16 cellular contexts compared by ENCODE assay signal in the genomic region with DNA sequence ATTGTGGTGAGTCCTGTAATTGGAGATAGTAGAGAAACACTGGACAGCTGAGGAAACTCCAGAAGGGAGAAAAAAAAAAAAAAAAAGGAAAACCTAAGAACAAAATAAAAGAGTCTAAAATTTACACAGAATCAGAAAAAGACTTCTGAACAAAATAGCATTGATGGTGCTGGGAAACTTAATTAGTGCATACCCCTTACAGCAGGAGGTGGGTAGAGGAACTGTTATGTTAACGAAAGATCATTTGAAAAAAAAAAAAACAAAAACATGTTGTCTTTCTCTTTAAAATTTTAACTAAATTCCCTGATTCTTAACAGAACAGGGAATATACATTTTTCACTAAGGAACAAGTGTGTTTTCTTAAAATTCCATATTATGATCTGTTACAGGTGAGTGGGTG. TPM values are rescaled to one million over a fixed set of nuclear protein-coding genes. Genes with fewer than 3 reads are reported as not detected.
DNase-seq lines count a peak whose midpoint lies in the region; ATAC-seq and TF ChIP-seq lines count a peak whose summit lies in the region.
"Had no signal": no experiment of that assay in that cellular context is flagged by ENCODE, and none has a peak within 500 bp of the region (broad histone marks: within the 10 kb centered on the region; RNA-seq: fewer than 3 reads in every experiment).

No MANE protein-coding gene starts in this region.

- H3K4me2 ChIP-seq in neural progenitor cell: peak overlapping the region; percentile 19

- TF ChIP-seq CTCF in WTC11 (IDR thresholded peaks at IDR 0.05) (no peak), neural progenitor cell (IDR thresholded peaks at IDR 0.05) (no peak), BE2C (IDR thresholded peaks at IDR 0.05; ENCODE audit: low read depth, low read length) (no peak)

- H3K27me3 ChIP-seq in HUES48 (ENCODE audit: control insufficient read depth, insufficient read depth, low read length) (no peaks in the 10 kb centered on the region), iPS-18a (ENCODE audit: control insufficient read depth, insufficient read depth, low read length) (no peaks in the 10 kb centered on the region), neural progenitor cell (no peaks in the 10 kb centered on the region), BE2C (no peaks in the 10 kb centered on the region; the same call in 1 of the 2 replicates)

- H3K9ac ChIP-seq in HUES48 (ENCODE audit: low read depth, low read length) (no peak overlapping the region), iPS-18a (ENCODE audit: low read length) (no peak overlapping the region), neural progenitor cell (no peak overlapping the region)
- H3K9ac ChIP-seq: GM23248 had no signal

- no peaks in the 10 kb centered on the region for H3K9me3 Mint-ChIP-seq in WTC11
- H3K9me3 Mint-ChIP-seq in neural progenitor cell: no peaks in the 10 kb centered on the region

- H2AFZ ChIP-seq in neural progenitor cell (replicated peaks): no peak overlapping the region
- H2AFZ ChIP-seq: GM23248 had no signal

- POLR2A ChIA-PET in WTC11 (lab: Charles Lee): no interaction called here

- no peaks in the 10 kb centered on the region for H3K79me2 ChIP-seq in neural progenitor cell (ENCODE audit: low read depth)

- peaks cover 43% of the 10 kb centered on the region for H3K4me1 Mint-ChIP-seq in WTC11
- no peaks in the 10 kb centered on the region for H3K4me1 Mint-ChIP-seq in neural progenitor cell
- H3K4me1 Mint-ChIP-seq: B cell; CD4-positive, CD25-positive, alpha-beta regulatory T cell; CD8-positive, alpha-beta memory T cell had no signal

- H3K4me1 ChIP-seq in HUES48 (ENCODE audit: control insufficient read depth, insufficient read depth, low read length): peaks cover 33% of the 10 kb centered on the region
- H3K4me1 ChIP-seq in iPS-18a (ENCODE audit: control insufficient read depth, low read depth, low read length): peaks cover 29% of the 10 kb centered on the region
- H3K4me1 ChIP-seq in neural progenitor cell: peaks cover 20% of the 10 kb centered on the region
- H3K4me1 ChIP-seq in BE2C: no peaks in the 10 kb centered on the region
- H3K4me1 ChIP-seq: Caco-2 had no signal

- H3K4me3 Mint-ChIP-seq in WTC11: peak overlapping the region; percentile 52
- H3K4me3 Mint-ChIP-seq in neural progenitor cell: no peak overlapping the region
- H3K4me3 Mint-ChIP-seq: B cell; CD4-positive, CD25-positive, alpha-beta regulatory T cell; CD8-positive, alpha-beta memory T cell had no signal

- H3K27ac Mint-ChIP-seq in WTC11: peak overlapping the region; percentile 61; the same call in 1 of the 2 replicates
- no peak overlapping the region for H3K27ac Mint-ChIP-seq in neural progenitor cell
- H3K27ac Mint-ChIP-seq: B cell; CD4-positive, CD25-positive, alpha-beta regulatory T cell; CD8-positive, alpha-beta memory T cell had no signal

- no peaks in the 10 kb centered on the region for H3K27me3 Mint-ChIP-seq in WTC11 (ENCODE audit: low read depth)
- H3K27me3 Mint-ChIP-seq in neural progenitor cell (ENCODE audit: insufficient read depth, low read depth): no peaks in the 10 kb centered on the region
- H3K27me3 Mint-ChIP-seq: B cell; CD8-positive, alpha-beta memory T cell had no signal

- no peaks in the 10 kb centered on the region for H4K20me1 ChIP-seq in neural progenitor cell (ENCODE audit: low read depth)

- no peaks in the 10 kb centered on the region for H3K36me3 ChIP-seq in HUES48 (ENCODE audit: control insufficient read depth, insufficient read depth, low read length)
- no peaks in the 10 kb centered on the region for H3K36me3 ChIP-seq in iPS-18a (ENCODE audit: control insufficient read depth, low read depth, low read length)
- H3K36me3 ChIP-seq in neural progenitor cell: no peaks in the 10 kb centered on the region
- H3K36me3 ChIP-seq in BE2C: no peaks in the 10 kb centered on the region

- H3K4me3 ChIP-seq in HUES48 (ENCODE audit: low read depth, low read length) (peak overlapping the region; percentile 13; the same call in 1 of the 2 replicates), iPS-18a (ENCODE audit: low read length) (peak overlapping the region; percentile 5), neural progenitor cell (no peak overlapping the region), BE2C (ENCODE audit: low read depth, low read length) (no peak overlapping the region)
- H3K4me3 ChIP-seq: GM23248 had no signal

- no peak for DNase-seq in WTC11 (ENCODE audit: low spot score)
- DNase-seq in neural progenitor cell (ENCODE audit: low spot score): no peak
- DNase-seq in BE2C: no peak
- DNase-seq in NCI-H524 (lab: John Stamatoyannopoulos, UW): no peak
- DNase-seq: C1 segment of cervical spinal cord; Caco-2; CD4-positive, CD25-positive, alpha-beta regulatory T cell; CD8-positive, alpha-beta memory T cell; GM23248; H7; KG1 had no signal

- CTCF ChIA-PET in WTC11 (lab: Charles Lee): no interaction called here

- ATAC-seq in WTC11 (peak; percentile 57), HG03025 (IDR thresholded peaks at IDR 0.05; ENCODE audit: low FRiP score, unreplicated experiment) (no peak)

- H3K27ac ChIP-seq in HUES48 (ENCODE audit: low read depth, low read length): peak overlapping the region; percentile 49
- no peak overlapping the region for H3K27ac ChIP-seq in iPS-18a (ENCODE audit: low read length)
- H3K27ac ChIP-seq in neural progenitor cell: no peak overlapping the region
- H3K27ac ChIP-seq: GM23248, HL-60 had no signal

- no peaks in the 10 kb centered on the region for H3K36me3 Mint-ChIP-seq in WTC11
- no peaks in the 10 kb centered on the region for H3K36me3 Mint-ChIP-seq in neural progenitor cell

- no peaks in the 10 kb centered on the region for H3K9me3 ChIP-seq in HUES48 (ENCODE audit: control insufficient read depth, insufficient read depth, low read length)
- H3K9me3 ChIP-seq in iPS-18a (ENCODE audit: control insufficient read depth, low read depth, low read length): no peaks in the 10 kb centered on the region
- H3K9me3 ChIP-seq in neural progenitor cell (ENCODE audit: low read depth): no peaks in the 10 kb centered on the region
- H3K9me3 ChIP-seq in BE2C: no peaks in the 10 kb centered on the region
- H3K9me3 ChIP-seq: Caco-2 had no signal

- H3F3A ChIP-seq in neural progenitor cell (ENCODE audit: low read depth): no peaks in the 10 kb centered on the region

TF ChIP-seq in WTC11, 78 proteins besides CTCF, POLR2A, EP300 and RAD21 (continues in another document):
- TF ChIP-seq, protein P1, sequence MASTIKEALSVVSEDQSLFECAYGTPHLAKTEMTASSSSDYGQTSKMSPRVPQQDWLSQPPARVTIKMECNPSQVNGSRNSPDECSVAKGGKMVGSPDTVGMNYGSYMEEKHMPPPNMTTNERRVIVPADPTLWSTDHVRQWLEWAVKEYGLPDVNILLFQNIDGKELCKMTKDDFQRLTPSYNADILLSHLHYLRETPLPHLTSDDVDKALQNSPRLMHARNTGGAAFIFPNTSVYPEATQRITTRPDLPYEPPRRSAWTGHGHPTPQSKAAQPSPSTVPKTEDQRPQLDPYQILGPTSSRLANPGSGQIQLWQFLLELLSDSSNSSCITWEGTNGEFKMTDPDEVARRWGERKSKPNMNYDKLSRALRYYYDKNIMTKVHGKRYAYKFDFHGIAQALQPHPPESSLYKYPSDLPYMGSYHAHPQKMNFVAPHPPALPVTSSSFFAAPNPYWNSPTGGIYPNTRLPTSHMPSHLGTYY (CRISPR knock-in tag; IDR thresholded peaks at IDR 0.05): no peak
- TF ChIP-seq, protein P2, sequence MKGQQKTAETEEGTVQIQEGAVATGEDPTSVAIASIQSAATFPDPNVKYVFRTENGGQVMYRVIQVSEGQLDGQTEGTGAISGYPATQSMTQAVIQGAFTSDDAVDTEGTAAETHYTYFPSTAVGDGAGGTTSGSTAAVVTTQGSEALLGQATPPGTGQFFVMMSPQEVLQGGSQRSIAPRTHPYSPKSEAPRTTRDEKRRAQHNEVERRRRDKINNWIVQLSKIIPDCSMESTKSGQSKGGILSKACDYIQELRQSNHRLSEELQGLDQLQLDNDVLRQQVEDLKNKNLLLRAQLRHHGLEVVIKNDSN (CRISPR knock-in tag; IDR thresholded peaks at IDR 0.05): no peak
- no peak for TF ChIP-seq SMAD3 (CRISPR knock-in tag; IDR thresholded peaks at IDR 0.05; ENCODE audit: borderline replicate concordance)
- TF ChIP-seq, protein P3, sequence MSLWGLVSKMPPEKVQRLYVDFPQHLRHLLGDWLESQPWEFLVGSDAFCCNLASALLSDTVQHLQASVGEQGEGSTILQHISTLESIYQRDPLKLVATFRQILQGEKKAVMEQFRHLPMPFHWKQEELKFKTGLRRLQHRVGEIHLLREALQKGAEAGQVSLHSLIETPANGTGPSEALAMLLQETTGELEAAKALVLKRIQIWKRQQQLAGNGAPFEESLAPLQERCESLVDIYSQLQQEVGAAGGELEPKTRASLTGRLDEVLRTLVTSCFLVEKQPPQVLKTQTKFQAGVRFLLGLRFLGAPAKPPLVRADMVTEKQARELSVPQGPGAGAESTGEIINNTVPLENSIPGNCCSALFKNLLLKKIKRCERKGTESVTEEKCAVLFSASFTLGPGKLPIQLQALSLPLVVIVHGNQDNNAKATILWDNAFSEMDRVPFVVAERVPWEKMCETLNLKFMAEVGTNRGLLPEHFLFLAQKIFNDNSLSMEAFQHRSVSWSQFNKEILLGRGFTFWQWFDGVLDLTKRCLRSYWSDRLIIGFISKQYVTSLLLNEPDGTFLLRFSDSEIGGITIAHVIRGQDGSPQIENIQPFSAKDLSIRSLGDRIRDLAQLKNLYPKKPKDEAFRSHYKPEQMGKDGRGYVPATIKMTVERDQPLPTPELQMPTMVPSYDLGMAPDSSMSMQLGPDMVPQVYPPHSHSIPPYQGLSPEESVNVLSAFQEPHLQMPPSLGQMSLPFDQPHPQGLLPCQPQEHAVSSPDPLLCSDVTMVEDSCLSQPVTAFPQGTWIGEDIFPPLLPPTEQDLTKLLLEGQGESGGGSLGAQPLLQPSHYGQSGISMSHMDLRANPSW (CRISPR knock-in tag; conservative IDR thresholded peaks at IDR 0.05; ENCODE audit: low read depth): no peak
- no peak for TF ChIP-seq MYBL2 (CRISPR knock-in tag; IDR thresholded peaks at IDR 0.05)

RNA-seq across cellular contexts. Expression of gene MTX3, which starts 11.6 kb away (rescaled TPM):
- total RNA-seq in WTC11 (2021) (33.6 to 37.0 TPM (median 34.6 TPM) in 3 replicates), neural progenitor cell (ENCODE audit: low replicate concordance) (43.1 and 64.0 TPM in 2 replicates)
- 3.2 TPM for polyA plus RNA-seq in BE2C (2012; ENCODE audit: insufficient read depth, insufficient read length, low read depth)

RNA-seq across cellular contexts. Expression of gene THBS4, which starts 32.5 kb away (rescaled TPM):
- total RNA-seq in WTC11 (2021): 11.8 to 21.2 TPM (median 18.4 TPM) in 3 replicates
- 31.6 and 40.5 TPM in 2 replicates for total RNA-seq in neural progenitor cell (ENCODE audit: low replicate concordance)
- polyA plus RNA-seq in BE2C (2012; ENCODE audit: insufficient read depth, insufficient read length, low read depth): 0.32 TPM
- total RNA-seq: Caco-2; CD4-positive, CD25-positive, alpha-beta regulatory T cell had no signal
- polyA plus RNA-seq: CD4-positive, CD25-positive, alpha-beta regulatory T cell; CD8-positive, alpha-beta memory T cell had no signal

Comparison
In these comparisons a context has a peak if more than half of its experiments do, and no peak if none do; other contexts are left out.
1. H3K4me3 ChIP-seq: peak in HUES48 (single experiment) and iPS-18a (single experiment); none in neural progenitor cell (single experiment) and BE2C (single experiment).